Comparison of ENCODE assay signal across 1 cellular context in the genomic region with DNA sequence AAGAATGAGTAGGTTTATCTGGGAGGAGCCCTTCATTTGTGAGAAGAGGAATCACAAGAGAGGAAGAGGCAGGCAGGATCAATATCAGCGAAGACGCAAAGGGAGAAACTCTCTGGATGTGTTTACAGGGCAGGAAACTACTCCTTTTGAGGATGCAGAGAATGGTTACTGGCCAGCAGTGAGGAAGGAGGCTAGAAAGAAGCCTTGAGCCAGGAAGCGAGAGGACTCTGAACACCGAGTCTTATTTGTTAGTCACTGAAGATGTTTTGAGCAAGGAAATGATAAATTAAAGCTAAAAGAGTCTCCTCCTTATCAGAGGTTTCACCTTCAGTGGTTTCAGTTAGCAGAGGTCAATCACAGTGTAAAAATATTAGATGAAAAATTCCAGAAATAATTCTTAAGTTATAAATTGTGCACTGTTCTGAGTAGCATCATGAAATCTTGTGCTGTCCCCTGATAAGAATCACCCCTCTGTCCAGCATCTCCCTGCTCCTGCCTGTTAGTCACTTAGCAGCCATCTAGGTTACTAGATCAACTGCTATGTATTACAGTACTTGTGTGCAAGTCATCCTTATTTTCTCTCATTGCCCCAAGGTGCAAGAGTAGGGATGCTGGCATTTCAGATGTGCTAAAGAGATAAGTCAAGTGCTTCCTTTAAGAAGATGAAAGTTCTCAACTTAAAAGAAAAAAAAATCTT.
TF ChIP-seq lines count a peak whose summit lies in the region.

No MANE protein-coding gene starts in this region.

TF ChIP-seq in SK-N-SH treated with all-trans-retinoic acid at 6 μM for 48 hours, 23 proteins besides CTCF, POLR2A, EP300 and RAD21:
- TF ChIP-seq, protein P1, sequence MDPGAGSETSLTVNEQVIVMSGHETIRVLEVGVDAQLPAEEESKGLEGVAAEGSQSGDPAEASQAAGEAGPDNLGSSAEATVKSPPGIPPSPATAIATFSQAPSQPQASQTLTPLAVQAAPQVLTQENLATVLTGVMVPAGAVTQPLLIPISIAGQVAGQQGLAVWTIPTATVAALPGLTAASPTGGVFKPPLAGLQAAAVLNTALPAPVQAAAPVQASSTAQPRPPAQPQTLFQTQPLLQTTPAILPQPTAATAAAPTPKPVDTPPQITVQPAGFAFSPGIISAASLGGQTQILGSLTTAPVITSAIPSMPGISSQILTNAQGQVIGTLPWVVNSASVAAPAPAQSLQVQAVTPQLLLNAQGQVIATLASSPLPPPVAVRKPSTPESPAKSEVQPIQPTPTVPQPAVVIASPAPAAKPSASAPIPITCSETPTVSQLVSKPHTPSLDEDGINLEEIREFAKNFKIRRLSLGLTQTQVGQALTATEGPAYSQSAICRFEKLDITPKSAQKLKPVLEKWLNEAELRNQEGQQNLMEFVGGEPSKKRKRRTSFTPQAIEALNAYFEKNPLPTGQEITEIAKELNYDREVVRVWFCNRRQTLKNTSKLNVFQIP (CRISPR knock-in tag; IDR thresholded peaks at IDR 0.05; ENCODE audit: borderline replicate concordance, low read depth) = no peak
- TF ChIP-seq ZFP30 (CRISPR knock-in tag; IDR thresholded peaks at IDR 0.05) = no peak
- no peak for TF ChIP-seq SNAI2 (CRISPR knock-in tag; IDR thresholded peaks at IDR 0.05)
- TF ChIP-seq, protein P2, sequence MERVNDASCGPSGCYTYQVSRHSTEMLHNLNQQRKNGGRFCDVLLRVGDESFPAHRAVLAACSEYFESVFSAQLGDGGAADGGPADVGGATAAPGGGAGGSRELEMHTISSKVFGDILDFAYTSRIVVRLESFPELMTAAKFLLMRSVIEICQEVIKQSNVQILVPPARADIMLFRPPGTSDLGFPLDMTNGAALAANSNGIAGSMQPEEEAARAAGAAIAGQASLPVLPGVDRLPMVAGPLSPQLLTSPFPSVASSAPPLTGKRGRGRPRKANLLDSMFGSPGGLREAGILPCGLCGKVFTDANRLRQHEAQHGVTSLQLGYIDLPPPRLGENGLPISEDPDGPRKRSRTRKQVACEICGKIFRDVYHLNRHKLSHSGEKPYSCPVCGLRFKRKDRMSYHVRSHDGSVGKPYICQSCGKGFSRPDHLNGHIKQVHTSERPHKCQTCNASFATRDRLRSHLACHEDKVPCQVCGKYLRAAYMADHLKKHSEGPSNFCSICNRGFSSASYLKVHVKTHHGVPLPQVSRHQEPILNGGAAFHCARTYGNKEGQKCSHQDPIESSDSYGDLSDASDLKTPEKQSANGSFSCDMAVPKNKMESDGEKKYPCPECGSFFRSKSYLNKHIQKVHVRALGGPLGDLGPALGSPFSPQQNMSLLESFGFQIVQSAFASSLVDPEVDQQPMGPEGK (CRISPR knock-in tag; IDR thresholded peaks at IDR 0.05; ENCODE audit: borderline replicate concordance) = no peak
- peak; percentile 42; the same call in 1 of the 2 replicates for TF ChIP-seq ISL1 (CRISPR knock-in tag; IDR thresholded peaks at IDR 0.05)
- TF ChIP-seq GLIS3 (CRISPR knock-in tag; IDR thresholded peaks at IDR 0.05) = no peak
- TF ChIP-seq, protein P3, sequence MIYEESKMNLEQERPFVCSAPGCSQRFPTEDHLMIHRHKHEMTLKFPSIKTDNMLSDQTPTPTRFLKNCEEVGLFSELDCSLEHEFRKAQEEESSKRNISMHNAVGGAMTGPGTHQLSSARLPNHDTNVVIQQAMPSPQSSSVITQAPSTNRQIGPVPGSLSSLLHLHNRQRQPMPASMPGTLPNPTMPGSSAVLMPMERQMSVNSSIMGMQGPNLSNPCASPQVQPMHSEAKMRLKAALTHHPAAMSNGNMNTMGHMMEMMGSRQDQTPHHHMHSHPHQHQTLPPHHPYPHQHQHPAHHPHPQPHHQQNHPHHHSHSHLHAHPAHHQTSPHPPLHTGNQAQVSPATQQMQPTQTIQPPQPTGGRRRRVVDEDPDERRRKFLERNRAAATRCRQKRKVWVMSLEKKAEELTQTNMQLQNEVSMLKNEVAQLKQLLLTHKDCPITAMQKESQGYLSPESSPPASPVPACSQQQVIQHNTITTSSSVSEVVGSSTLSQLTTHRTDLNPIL (CRISPR knock-in tag; IDR thresholded peaks at IDR 0.05; ENCODE audit: low read depth) = no peak
- no peak for TF ChIP-seq ZFP3 (CRISPR knock-in tag; IDR thresholded peaks at IDR 0.05)
